ENCODE assay signal across 16 cellular contexts in the genomic region with DNA sequence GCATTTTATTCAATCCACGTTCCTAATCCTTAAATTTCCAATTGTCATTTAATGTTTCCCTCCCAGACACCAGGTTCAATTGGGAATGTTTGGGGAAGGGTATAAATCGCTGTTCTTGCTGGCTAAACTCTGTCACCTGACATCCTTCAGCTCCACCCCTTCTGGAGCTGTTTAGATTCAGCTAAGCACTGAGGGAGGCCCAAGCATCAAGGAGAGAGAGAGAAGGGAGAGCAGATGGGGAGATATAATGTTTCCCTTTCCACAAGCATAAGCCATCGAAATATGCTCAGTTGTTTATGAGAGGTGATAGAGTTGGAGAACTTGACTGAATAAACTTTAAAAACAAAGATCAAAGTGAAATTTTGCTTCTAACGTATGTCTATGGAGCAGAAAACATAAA. TPM values are rescaled to one million over a fixed set of nuclear protein-coding genes. Genes with fewer than 3 reads are reported as not detected.
DNase-seq lines count a peak whose midpoint lies in the region; ATAC-seq and TF ChIP-seq lines count a peak whose summit lies in the region.
"Had no signal": no experiment of that assay in that cellular context is flagged by ENCODE, and none has a peak within 500 bp of the region (broad histone marks: within the 10 kb centered on the region; RNA-seq: fewer than 3 reads in every experiment).

No MANE protein-coding gene starts in this region.

- intact Hi-C loops in Right ventricle myocardium superior (cut with DNase I) = no loop called here

- ATAC-seq in Right ventricle myocardium superior (ENCODE audit: poor library complexity) = peak; percentile 44

- H3K4me1 Mint-ChIP-seq in nephron (peaks cover 16% of the 10 kb centered on the region), type B pancreatic cell (ENCODE audit: unreplicated experiment) (no peaks in the 10 kb centered on the region)

- H3K27ac Mint-ChIP-seq in nephron (peak overlapping the region; percentile 94 to 99 (median 96)), type B pancreatic cell (no peak overlapping the region)

- H3K4me3 Mint-ChIP-seq in nephron (peak overlapping the region; percentile 53 to 94 (median 92)), type B pancreatic cell (peak overlapping the region; percentile 7)

- H3K9me3 Mint-ChIP-seq in nephron = peaks cover 7% of the 10 kb centered on the region
- H3K9me3 Mint-ChIP-seq in type B pancreatic cell = no peaks in the 10 kb centered on the region

- H3K36me3 Mint-ChIP-seq in nephron (ENCODE audit: low read depth) = peaks cover 5% of the 10 kb centered on the region
- H3K36me3 Mint-ChIP-seq in type B pancreatic cell = peaks cover 4% of the 10 kb centered on the region

- DNase-seq in OCI-M1 (lab: John Stamatoyannopoulos, UW) (peak; percentile 50), Right ventricle myocardium superior (no peak), type B pancreatic cell (ENCODE audit: extremely low spot score, unreplicated experiment) (no peak), hippocampal formation (lab: John Stamatoyannopoulos, UW) (no peak), amygdala (lab: John Stamatoyannopoulos, UW) (no peak)
- DNase-seq in stimulated activated CD4-positive, alpha-beta T cell treated with anti-CD3 and anti-CD28 coated beads, Interleukin-1b, Interleukin-23, amount 100 ng/mL, for 48 hours = no peak
- DNase-seq in activated effector memory CD4-positive, alpha-beta T cell treated with anti-CD3 and anti-CD28 coated beads, Interleukin-2, amount 50 U/mL, for 16 hours = no peak
- DNase-seq: activated T-cell treated with anti-CD3 and anti-CD28 coated beads, Interleukin-2, amount 50 U/mL, for 48 hours; DMS53; Kasumi-1; NCI-H187; NCI-H774; SHP77; stimulated activated CD4-positive, alpha-beta T cell treated with anti-CD3 and anti-CD28 coated beads, Interleukin-15, amount 100 ng/mL, for 24 hours; testis had no signal

- H3K27me3 Mint-ChIP-seq in nephron (ENCODE audit: low read depth) = peaks cover 8% of the 10 kb centered on the region
- H3K27me3 Mint-ChIP-seq in type B pancreatic cell = peaks cover 93% of the 10 kb centered on the region

- TF ChIP-seq CTCF in nephron (IDR thresholded peaks at IDR 0.05; ENCODE audit: unreplicated experiment in 3 of 3) (no peak), type B pancreatic cell (conservative IDR thresholded peaks at IDR 0.05) (no peak)

RNA-seq across cellular contexts. Expression of a gene that starts 1.8 kb away (rescaled TPM):
- total RNA-seq in Right ventricle myocardium superior = 77.6 TPM
- 2.6 and 7.8 TPM in 2 replicates for total RNA-seq in type B pancreatic cell (ENCODE audit: low replicate concordance)
